17 cellular contexts compared by ENCODE assay signal in the genomic region with DNA sequence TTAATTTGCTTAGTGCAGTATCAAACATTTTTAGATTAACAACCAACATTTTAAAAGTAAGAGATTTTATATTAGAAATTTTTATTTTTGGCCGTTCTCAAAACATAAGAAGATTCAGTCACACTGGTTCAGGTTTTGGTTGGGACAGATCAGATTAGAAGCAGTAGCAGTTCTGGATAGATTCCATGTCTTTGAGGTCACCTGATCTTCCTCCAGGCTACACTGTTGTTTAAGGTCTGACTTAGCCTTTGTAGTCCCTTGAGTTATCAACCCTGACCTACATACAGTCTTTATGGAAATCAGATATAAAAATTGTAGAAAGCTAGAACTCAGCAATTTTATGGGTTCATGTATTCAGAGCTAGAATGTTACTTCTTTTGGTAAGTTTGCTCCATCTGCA.
DNase-seq lines count a peak whose midpoint lies in the region; ATAC-seq and TF ChIP-seq lines count a peak whose summit lies in the region.
"Had no signal": no experiment of that assay in that cellular context is flagged by ENCODE, and none has a peak within 500 bp of the region (broad histone marks: within the 10 kb centered on the region; RNA-seq: fewer than 3 reads in every experiment).

No MANE protein-coding gene starts in this region.

- no peak overlapping the region for H3K27ac ChIP-seq in breast epithelium
- H3K27ac ChIP-seq: 22Rv1, BLaER1 had no signal

- BruUV-seq in MCF 10A (replicated peaks; lab: Mats Ljungman, UMichigan): no TSS peak

- ATAC-seq in left colon: peak; percentile 66
- ATAC-seq in activated CD8-positive, alpha-beta T cell treated with anti-CD3 and anti-CD28 coated beads, Interleukin-2, amount 10 ng/mL, durations not matched to agents 7 days and 5 days: no peak

- no peaks in the 10 kb centered on the region for H3K4me1 Mint-ChIP-seq in MCF 10A (ENCODE audit: insufficient read depth, unreplicated experiment)
- no peaks in the 10 kb centered on the region for H3K4me1 Mint-ChIP-seq in activated CD8-positive, alpha-beta T cell treated with anti-CD3 and anti-CD28 coated beads, Interleukin-2, amount 10 ng/mL, durations not matched to agents 7 days and 5 days (ENCODE audit: low read depth)
- H3K4me1 Mint-ChIP-seq: CD8-positive, alpha-beta memory T cell had no signal

- DNase-seq in MCF 10A (ENCODE audit: unreplicated experiment): peak; percentile 24
- DNase-seq in breast epithelium (ENCODE audit: low spot score in 2 of 2): no peak
- peak; percentile 0 for DNase-seq in RPMI7951 (ENCODE audit: low read depth)
- no peak for DNase-seq in left colon
- no peak for DNase-seq in NCI-H526 treated with DMSO at 0.1 percent for 48 hours (lab: John Stamatoyannopoulos, UW)
- DNase-seq in activated CD8-positive, alpha-beta T cell treated with anti-CD3 and anti-CD28 coated beads, Interleukin-2, amount 10 ng/mL, durations not matched to agents 7 days and 5 days: no peak
- no peak for DNase-seq in stimulated activated CD4-positive, alpha-beta T cell treated with anti-CD3 and anti-CD28 coated beads, Interleukin-12 subunit alpha, Interleukin-12 subunit beta, amount 100 ng/mL, for 4 hours
- no peak for DNase-seq in stimulated activated CD8-positive, alpha-beta memory T cell treated with anti-CD3 and anti-CD28 coated beads, Interleukin-4, amount 100 ng/mL, for 48 hours
- DNase-seq: AML-193; Caco-2; CD8-positive, alpha-beta memory T cell; DND-41; GF-D8; HCEC 1CT; HFFc6 had no signal

- H3K36me3 ChIP-seq in breast epithelium: no peaks in the 10 kb centered on the region
- H3K36me3 ChIP-seq: BLaER1 had no signal

- no peak overlapping the region for H3K27ac Mint-ChIP-seq in MCF 10A (ENCODE audit: low read depth, unreplicated experiment)
- H3K27ac Mint-ChIP-seq in activated CD8-positive, alpha-beta T cell treated with anti-CD3 and anti-CD28 coated beads, Interleukin-2, amount 10 ng/mL, durations not matched to agents 7 days and 5 days: no peak overlapping the region
- H3K27ac Mint-ChIP-seq: CD8-positive, alpha-beta memory T cell; HFFc6 had no signal

- intact Hi-C loops in MCF 10A (cut with micrococcal nuclease) (no loop called here), breast epithelium (cut with DNase I; ENCODE audit: low total_unique reads) (no loop called here), left colon (cut with DNase I, micrococcal nuclease) (no loop called here)

- H3K4me1 ChIP-seq in breast epithelium: no peaks in the 10 kb centered on the region
- H3K4me1 ChIP-seq: BLaER1, Caco-2 had no signal

- no peaks in the 10 kb centered on the region for H3K9me3 ChIP-seq in breast epithelium
- H3K9me3 ChIP-seq: BLaER1, Caco-2 had no signal

- H3K27me3 ChIP-seq in breast epithelium: no peaks in the 10 kb centered on the region
- H3K27me3 ChIP-seq: BLaER1 had no signal

- TF ChIP-seq CTCF in MCF 10A (IDR thresholded peaks at IDR 0.05; ENCODE audit: unreplicated experiment) (no peak), breast epithelium (IDR thresholded peaks at IDR 0.05) (no peak)

- POLR2A ChIA-PET in MCF 10A (lab: Yijun Ruan, JAX): interaction anchor here (0.7 kb wide), 1 partner anchor 44 kb away, joined by 3 read pairs; no protein-coding TSS in a partner anchor
- POLR2A ChIA-PET in activated CD8-positive, alpha-beta T cell treated with anti-CD3 and anti-CD28 coated beads, Interleukin-2, amount 10 ng/mL, durations not matched to agents 7 days and 5 days (lab: Charles Lee): no interaction called here

- TF ChIP-seq POLR2A in breast epithelium (IDR thresholded peaks at IDR 0.05): no peak

- H3K27me3 Mint-ChIP-seq in MCF 10A (ENCODE audit: insufficient read depth, unreplicated experiment): no peaks in the 10 kb centered on the region
- H3K27me3 Mint-ChIP-seq in activated CD8-positive, alpha-beta T cell treated with anti-CD3 and anti-CD28 coated beads, Interleukin-2, amount 10 ng/mL, durations not matched to agents 7 days and 5 days (ENCODE audit: low read depth): no peaks in the 10 kb centered on the region
- H3K27me3 Mint-ChIP-seq: CD8-positive, alpha-beta memory T cell had no signal

- H3K9me3 Mint-ChIP-seq in MCF 10A (ENCODE audit: unreplicated experiment): no peaks in the 10 kb centered on the region
- H3K9me3 Mint-ChIP-seq in activated CD8-positive, alpha-beta T cell treated with anti-CD3 and anti-CD28 coated beads, Interleukin-2, amount 10 ng/mL, durations not matched to agents 7 days and 5 days (ENCODE audit: insufficient read depth): no peaks in the 10 kb centered on the region
- H3K9me3 Mint-ChIP-seq: HFFc6 had no signal

- no peaks in the 10 kb centered on the region for H3K36me3 Mint-ChIP-seq in MCF 10A (ENCODE audit: insufficient read depth, unreplicated experiment)
- no peaks in the 10 kb centered on the region for H3K36me3 Mint-ChIP-seq in activated CD8-positive, alpha-beta T cell treated with anti-CD3 and anti-CD28 coated beads, Interleukin-2, amount 10 ng/mL, durations not matched to agents 7 days and 5 days (ENCODE audit: low read depth)
- H3K36me3 Mint-ChIP-seq: CD8-positive, alpha-beta memory T cell had no signal

- H3K4me3 ChIP-seq in breast epithelium: no peak overlapping the region
- H3K4me3 ChIP-seq: BLaER1 had no signal

- no peak overlapping the region for H3K4me3 Mint-ChIP-seq in MCF 10A (ENCODE audit: unreplicated experiment)
- no peak overlapping the region for H3K4me3 Mint-ChIP-seq in activated CD8-positive, alpha-beta T cell treated with anti-CD3 and anti-CD28 coated beads, Interleukin-2, amount 10 ng/mL, durations not matched to agents 7 days and 5 days
- H3K4me3 Mint-ChIP-seq: CD8-positive, alpha-beta memory T cell; HFFc6 had no signal

- CTCF ChIA-PET in MCF 10A (lab: Yijun Ruan, JAX): interaction anchor here (0.6 to 0.8 kb wide), 2 partner anchors 22 to 161 kb away, joined by 3 to 4 read pairs; no protein-coding TSS in a partner anchor
- CTCF ChIA-PET in activated CD8-positive, alpha-beta T cell treated with anti-CD3 and anti-CD28 coated beads, Interleukin-2, amount 10 ng/mL, durations not matched to agents 7 days and 5 days (lab: Charles Lee): no interaction called here

Comparison
In these comparisons a context has a peak if more than half of its experiments do, and no peak if none do; other contexts are left out.
1. DNase-seq: peak in MCF 10A (single experiment) and RPMI7951 (single experiment); none in breast epithelium (0 of 2), left colon (0 of 2), NCI-H526 treated with DMSO at 0.1 percent for 48 hours (single experiment), activated CD8-positive, alpha-beta T cell treated with anti-CD3 and anti-CD28 coated beads, Interleukin-2, amount 10 ng/mL, durations not matched to agents 7 days and 5 days (single experiment), stimulated activated CD4-positive, alpha-beta T cell treated with anti-CD3 and anti-CD28 coated beads, Interleukin-12 subunit alpha, Interleukin-12 subunit beta, amount 100 ng/mL, for 4 hours (single experiment) and stimulated activated CD8-positive, alpha-beta memory T cell treated with anti-CD3 and anti-CD28 coated beads, Interleukin-4, amount 100 ng/mL, for 48 hours (single experiment).